ENCODE assay signal across 1 cellular context in the genomic region with DNA sequence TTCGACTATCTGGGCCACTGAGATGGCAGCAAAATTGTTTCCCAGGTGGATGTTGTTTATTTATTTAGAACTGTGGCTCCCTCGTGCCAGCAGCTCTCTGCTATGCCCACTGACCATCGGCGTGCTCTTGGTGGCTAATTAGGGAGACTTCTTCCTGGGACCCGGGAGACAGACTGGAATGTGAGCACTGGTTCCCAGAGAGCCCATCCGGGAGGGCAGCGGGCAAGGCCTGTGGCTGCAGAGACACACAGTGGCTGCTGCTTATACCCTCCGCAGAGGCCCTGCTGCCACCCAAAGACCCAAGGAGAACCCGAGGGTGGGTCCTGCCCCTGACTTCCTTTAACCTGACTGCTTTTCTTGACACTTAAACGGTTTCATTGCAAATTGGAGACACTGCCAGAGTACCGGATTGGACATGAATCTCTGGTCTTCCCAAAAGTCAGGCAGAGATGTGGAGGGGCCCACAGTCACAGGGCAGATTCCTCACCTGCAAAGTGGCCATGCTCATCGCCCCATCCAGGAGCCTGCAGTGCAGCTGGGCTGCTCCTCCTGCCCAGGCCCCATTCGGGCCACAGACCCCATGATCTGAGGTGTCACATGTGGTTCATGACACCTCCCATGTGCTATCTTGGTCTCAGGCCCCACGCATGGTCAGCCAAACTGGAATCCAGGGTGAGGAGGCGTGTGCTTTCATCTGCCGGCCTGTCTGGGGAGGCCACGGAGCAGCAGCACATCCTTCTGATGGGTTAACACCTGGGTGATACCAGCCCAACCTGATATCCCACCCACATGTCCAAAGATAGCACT.
TF ChIP-seq lines count a peak whose summit lies in the region.

No MANE protein-coding gene starts in this region.

TF ChIP-seq in HepG2, 621 proteins besides CTCF, POLR2A, EP300 and RAD21:
- no peak for TF ChIP-seq ZNF549 (CRISPR knock-in tag; IDR thresholded peaks at IDR 0.05)
- no peak for TF ChIP-seq RXRA (CRISPR knock-in tag; IDR thresholded peaks at IDR 0.05)
- no peak for TF ChIP-seq ZFP90 (CRISPR knock-in tag; IDR thresholded peaks at IDR 0.05; ENCODE audit: borderline replicate concordance)
- TF ChIP-seq, protein P1, sequence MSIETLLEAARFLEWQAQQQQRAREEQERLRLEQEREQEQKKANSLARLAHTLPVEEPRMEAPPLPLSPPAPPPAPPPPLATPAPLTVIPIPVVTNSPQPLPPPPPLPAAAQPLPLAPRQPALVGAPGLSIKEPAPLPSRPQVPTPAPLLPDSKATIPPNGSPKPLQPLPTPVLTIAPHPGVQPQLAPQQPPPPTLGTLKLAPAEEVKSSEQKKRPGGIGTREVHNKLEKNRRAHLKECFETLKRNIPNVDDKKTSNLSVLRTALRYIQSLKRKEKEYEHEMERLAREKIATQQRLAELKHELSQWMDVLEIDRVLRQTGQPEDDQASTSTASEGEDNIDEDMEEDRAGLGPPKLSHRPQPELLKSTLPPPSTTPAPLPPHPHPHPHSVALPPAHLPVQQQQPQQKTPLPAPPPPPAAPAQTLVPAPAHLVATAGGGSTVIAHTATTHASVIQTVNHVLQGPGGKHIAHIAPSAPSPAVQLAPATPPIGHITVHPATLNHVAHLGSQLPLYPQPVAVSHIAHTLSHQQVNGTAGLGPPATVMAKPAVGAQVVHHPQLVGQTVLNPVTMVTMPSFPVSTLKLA (IDR thresholded peaks at IDR 0.05), result peak; percentile 99
- no peak for TF ChIP-seq EHMT2 (IDR thresholded peaks at IDR 0.05; ENCODE audit: borderline replicate concordance, low read depth, low read length)
- TF ChIP-seq ZNF839 (CRISPR knock-in tag; IDR thresholded peaks at IDR 0.05; ENCODE audit: borderline replicate concordance), result no peak
